11 cellular contexts compared by ENCODE assay signal in the genomic region with DNA sequence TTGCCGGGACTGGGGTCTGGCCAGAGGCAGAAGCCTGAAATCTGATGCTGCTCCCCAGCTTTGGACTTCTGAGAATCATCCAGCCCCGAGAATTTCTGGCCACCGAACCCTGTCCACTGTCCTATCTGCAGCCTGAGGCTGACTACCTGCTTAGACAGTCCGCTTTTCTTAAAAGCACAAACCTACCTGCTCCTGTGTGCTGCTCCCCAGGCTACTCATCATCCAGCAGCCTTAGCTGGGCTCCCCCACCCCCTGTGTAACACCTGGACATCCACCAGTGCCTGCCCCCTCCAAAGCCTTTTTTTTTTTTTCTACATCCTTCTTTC.
DNase-seq lines count a peak whose midpoint lies in the region; ATAC-seq and TF ChIP-seq lines count a peak whose summit lies in the region.
"Had no signal": no experiment of that assay in that cellular context is flagged by ENCODE, and none has a peak within 500 bp of the region (broad histone marks: within the 10 kb centered on the region; RNA-seq: fewer than 3 reads in every experiment).

No MANE protein-coding gene starts in this region.

- no peak overlapping the region for H3K27ac Mint-ChIP-seq in activated CD4-positive, alpha-beta memory T cell treated with anti-CD3 and anti-CD28 coated beads for 36 hours

- DNase-seq in PC-3 (no peak), fibroblast of lung (ENCODE audit: low read depth in 2 of 2) (no peak), anterior cingulate cortex (lab: John Stamatoyannopoulos, UW) (no peak)
- no peak for DNase-seq in activated CD4-positive, alpha-beta memory T cell treated with anti-CD3 and anti-CD28 coated beads for 36 hours
- DNase-seq: stimulated activated naive CD8-positive, alpha-beta T cell treated with anti-CD3 and anti-CD28 coated beads, Interleukin-15, Interleukin-2, amounts not matched to agents 100 U/mL and 50 U/mL, for 24 hours had no signal

- H3K4me3 ChIP-seq in PC-3 (ENCODE audit: low read length) (no peak overlapping the region), fibroblast of lung (replicated peaks in 1 of 4; ENCODE audit: control extremely low read depth in 1 of 4, insufficient read depth in 1 of 4, low read depth in 3 of 4, low read length in 4 of 4) (no peak overlapping the region), parathyroid adenoma (ENCODE audit: low read depth, low read length) (no peak overlapping the region)
- H3K4me3 ChIP-seq: GM12878, SK-N-MC had no signal

- peaks cover 3% of the 10 kb centered on the region for H3K36me3 Mint-ChIP-seq in activated CD4-positive, alpha-beta memory T cell treated with anti-CD3 and anti-CD28 coated beads for 36 hours

- intact Hi-C loops in PC-3 (cut with micrococcal nuclease), result loop anchor here (5.0 kb wide), 1 partner anchor 43 kb away; no protein-coding TSS in a partner anchor
- intact Hi-C loops in activated CD4-positive, alpha-beta memory T cell treated with anti-CD3 and anti-CD28 coated beads for 36 hours (cut with micrococcal nuclease), result loop anchor here (5.0 to 10.0 kb wide), 6 partner anchors 92 to 626 kb away; a partner anchor contains a TSS

- H3K79me2 ChIP-seq in PC-3 (ENCODE audit: low read length) (no peaks in the 10 kb centered on the region), fibroblast of lung (ENCODE audit: control insufficient read depth, insufficient read depth, low read length) (no peaks in the 10 kb centered on the region), parathyroid adenoma (no peaks in the 10 kb centered on the region)

- H3K9me3 ChIP-seq in PC-3 (ENCODE audit: low read length) (no peaks in the 10 kb centered on the region), fibroblast of lung (ENCODE audit: control insufficient read depth, insufficient read depth, low read depth, low read length) (no peaks in the 10 kb centered on the region), parathyroid adenoma (ENCODE audit: control insufficient read depth, low read length) (no peaks in the 10 kb centered on the region)

- H3K9me2 ChIP-seq in PC-3 (replicated peaks; ENCODE audit: low read length), result no peaks in the 10 kb centered on the region

- POLR2A ChIA-PET in PC-3 (lab: Charles Lee; ENCODE audit: unreplicated experiment), result no interaction called here
- POLR2A ChIA-PET in activated CD4-positive, alpha-beta memory T cell treated with anti-CD3 and anti-CD28 coated beads for 36 hours (lab: Charles Lee), result no interaction called here

- peaks cover 7% of the 10 kb centered on the region for H3K27me3 Mint-ChIP-seq in activated CD4-positive, alpha-beta memory T cell treated with anti-CD3 and anti-CD28 coated beads for 36 hours

- peak overlapping the region; percentile 67 for H3K4me2 ChIP-seq in PC-3 (ENCODE audit: low read length)
- H3K4me2 ChIP-seq in fibroblast of lung (ENCODE audit: extremely low read depth, insufficient read depth, low read length), result peak overlapping the region; percentile 11
- H3K4me2 ChIP-seq in parathyroid adenoma (ENCODE audit: low read length), result no peak overlapping the region

- H3K4me1 ChIP-seq in PC-3 (ENCODE audit: insufficient read depth, low read length) (peaks cover 43% of the 10 kb centered on the region), fibroblast of lung (ENCODE audit: control insufficient read depth, extremely low read depth, insufficient read depth, low read length) (peaks cover 24% of the 10 kb centered on the region), parathyroid adenoma (peaks cover 8% of the 10 kb centered on the region)

- H3K9me3 Mint-ChIP-seq in activated CD4-positive, alpha-beta memory T cell treated with anti-CD3 and anti-CD28 coated beads for 36 hours, result peaks cover 8% of the 10 kb centered on the region

- BruUV-seq in PC-3 (replicated peaks; lab: Mats Ljungman, UMichigan), result no TSS peak

- no peaks in the 10 kb centered on the region; the same call in 1 of the 2 replicates for H3K36me3 ChIP-seq in PC-3 (ENCODE audit: low read depth, low read length)
- H3K36me3 ChIP-seq in fibroblast of lung (ENCODE audit: control insufficient read depth, insufficient read depth, low read length), result no peaks in the 10 kb centered on the region
- no peaks in the 10 kb centered on the region for H3K36me3 ChIP-seq in parathyroid adenoma (ENCODE audit: control insufficient read depth, insufficient read depth, low read length)

- no peak for TF ChIP-seq CTCF in C4-2B (conservative IDR thresholded peaks at IDR 0.05)
- no peak for TF ChIP-seq CTCF in PC-3 (conservative IDR thresholded peaks at IDR 0.05; ENCODE audit: low read depth, low read length)
- TF ChIP-seq CTCF in fibroblast of lung (conservative IDR thresholded peaks at IDR 0.05 in 1 of 2, IDR thresholded peaks at IDR 0.05 in 1 of 2; ENCODE audit: low read depth in 1 of 2, low read length in 2 of 2), result no peak
- no peak for TF ChIP-seq CTCF in parathyroid adenoma (IDR thresholded peaks at IDR 0.05)

- H3K9ac ChIP-seq in PC-3 (ENCODE audit: low read length), result peak overlapping the region; percentile 85
- H3K9ac ChIP-seq in fibroblast of lung (ENCODE audit: insufficient read depth, low read length), result no peak overlapping the region
- H3K9ac ChIP-seq in parathyroid adenoma, result no peak overlapping the region

- no peaks in the 10 kb centered on the region for H3K27me3 ChIP-seq in PC-3 (ENCODE audit: low read length)
- H3K27me3 ChIP-seq in fibroblast of lung (ENCODE audit: control insufficient read depth, insufficient read depth, low read length), result no peaks in the 10 kb centered on the region
- H3K27me3 ChIP-seq in parathyroid adenoma (ENCODE audit: control insufficient read depth, insufficient read depth, low read length), result no peaks in the 10 kb centered on the region

- H3K27ac ChIP-seq in C4-2B (peak overlapping the region; percentile 100), PC-3 (ENCODE audit: low read length) (peak overlapping the region; percentile 100), fibroblast of lung (ENCODE audit: insufficient read depth, low read length) (peak overlapping the region; percentile 51), parathyroid adenoma (no peak overlapping the region)
- H3K27ac ChIP-seq: SK-N-MC had no signal

- CTCF ChIA-PET in PC-3 (lab: Charles Lee), result no interaction called here
- CTCF ChIA-PET in activated CD4-positive, alpha-beta memory T cell treated with anti-CD3 and anti-CD28 coated beads for 36 hours (lab: Charles Lee), result no interaction called here

- peaks cover 4% of the 10 kb centered on the region for H3F3A ChIP-seq in PC-3 (ENCODE audit: low read length, unreplicated experiment)

- peaks cover 36% of the 10 kb centered on the region for H3K4me1 Mint-ChIP-seq in activated CD4-positive, alpha-beta memory T cell treated with anti-CD3 and anti-CD28 coated beads for 36 hours (ENCODE audit: low read depth)

- H2AFZ ChIP-seq in PC-3 (ENCODE audit: low read length) (no peak overlapping the region), fibroblast of lung (ENCODE audit: low read length) (no peak overlapping the region), parathyroid adenoma (peak overlapping the region; percentile 46)

- no peak overlapping the region for H3K4me3 Mint-ChIP-seq in activated CD4-positive, alpha-beta memory T cell treated with anti-CD3 and anti-CD28 coated beads for 36 hours

- H4K20me1 ChIP-seq in PC-3 (ENCODE audit: low read length) (no peaks in the 10 kb centered on the region), fibroblast of lung (ENCODE audit: control insufficient read depth, extremely low read depth, insufficient read depth, low read length) (no peaks in the 10 kb centered on the region)

- ATAC-seq in PC-3 (no peak), GM21786 (IDR thresholded peaks at IDR 0.05; ENCODE audit: unreplicated experiment) (no peak), HG03521 (IDR thresholded peaks at IDR 0.05; ENCODE audit: unreplicated experiment) (no peak)
- ATAC-seq: GM12878; stimulated activated naive CD8-positive, alpha-beta T cell treated with anti-CD3 and anti-CD28 coated beads, Interleukin-15, Interleukin-2, amounts not matched to agents 100 U/mL and 50 U/mL, for 24 hours had no signal
